11 cellular contexts compared by ENCODE assay signal in genomic region chr5:1725641-1726468, GRCh38.
DNase-seq lines count a peak whose midpoint lies in the region; ATAC-seq and TF ChIP-seq lines count a peak whose summit lies in the region.
"Had no signal": no experiment of that assay in that cellular context is flagged by ENCODE, and none has a peak within 500 bp of the region (broad histone marks: within the 10 kb centered on the region; RNA-seq: fewer than 3 reads in every experiment).

No MANE protein-coding gene starts in this region.

- peak overlapping the region; percentile 47 for H3K4me3 Mint-ChIP-seq in activated CD8-positive, alpha-beta T cell treated with anti-CD3 and anti-CD28 coated beads for 36 hours
- H3K4me3 Mint-ChIP-seq in activated CD8-positive, alpha-beta T cell treated with anti-CD3 and anti-CD28 coated beads, Interleukin-2, amount 10 ng/mL, durations not matched to agents 7 days and 5 days, result no peak overlapping the region
- H3K4me3 Mint-ChIP-seq in activated T-helper 17 cell treated with anti-CD3 and anti-CD28 coated beads, Interleukin-2, amount 50 U/mL, for 72 hours, result peak overlapping the region; percentile 7
- H3K4me3 Mint-ChIP-seq: stimulated activated naive B cell treated with anti-CD40 and anti-IgM and Interleukin-4, amounts not matched to agents 10 μg/mL and 1 μg/mL and 100 μg/mL, for 72 hours had no signal

- H3K27ac ChIP-seq in stomach (no peak overlapping the region), SJCRH30 (no peak overlapping the region)
- H3K27ac ChIP-seq: brain microvascular endothelial cell had no signal

- H3K9me3 ChIP-seq in stomach (no peaks in the 10 kb centered on the region), SJCRH30 (replicated peaks) (no peaks in the 10 kb centered on the region)

- peaks cover 0 to 8% (median 0%) of the 10 kb centered on the region in 4 donors for H3K4me1 ChIP-seq in stomach
- no peaks in the 10 kb centered on the region for H3K4me1 ChIP-seq in SJCRH30

- 71 to 86% methylated on average over 40 to 41 of the region's 41 CpGs for WGBS in lower leg skin, 2 donors
- WGBS in stomach, 5 donors, result 56 to 66% (median 65%) methylated on average over 26 to 41 of the region's 41 CpGs

- POLR2A ChIA-PET in activated CD8-positive, alpha-beta T cell treated with anti-CD3 and anti-CD28 coated beads for 36 hours (lab: Charles Lee), result no interaction called here
- POLR2A ChIA-PET in activated CD8-positive, alpha-beta T cell treated with anti-CD3 and anti-CD28 coated beads, Interleukin-2, amount 10 ng/mL, durations not matched to agents 7 days and 5 days (lab: Charles Lee), result no interaction called here

- no peak for TF ChIP-seq POLR2A in lower leg skin (IDR thresholded peaks at IDR 0.05)
- TF ChIP-seq POLR2A in stomach (IDR thresholded peaks at IDR 0.05), result no peak

- ATAC-seq in activated CD8-positive, alpha-beta T cell treated with anti-CD3 and anti-CD28 coated beads for 36 hours, result no peak
- no peak for ATAC-seq in activated CD8-positive, alpha-beta T cell treated with anti-CD3 and anti-CD28 coated beads, Interleukin-2, amount 10 ng/mL, durations not matched to agents 7 days and 5 days
- no peak for ATAC-seq in activated T-helper 17 cell treated with anti-CD3 and anti-CD28 coated beads, Interleukin-2, amount 50 U/mL, for 72 hours (replicated peaks)
- no peak for ATAC-seq in HG03469 (IDR thresholded peaks at IDR 0.05; ENCODE audit: unreplicated experiment)
- ATAC-seq: stimulated activated naive B cell treated with anti-CD40 and anti-IgM and Interleukin-4, amounts not matched to agents 10 μg/mL and 1 μg/mL and 100 μg/mL, for 72 hours had no signal

- peaks cover 0 to 62% (median 9%) of the 10 kb centered on the region in 3 donors for H3K27me3 ChIP-seq in stomach
- no peaks in the 10 kb centered on the region for H3K27me3 ChIP-seq in SJCRH30
- H3K27me3 ChIP-seq: brain microvascular endothelial cell had no signal

- H3K27ac Mint-ChIP-seq in activated CD8-positive, alpha-beta T cell treated with anti-CD3 and anti-CD28 coated beads for 36 hours, result no peak overlapping the region
- no peak overlapping the region for H3K27ac Mint-ChIP-seq in activated CD8-positive, alpha-beta T cell treated with anti-CD3 and anti-CD28 coated beads, Interleukin-2, amount 10 ng/mL, durations not matched to agents 7 days and 5 days
- H3K27ac Mint-ChIP-seq in activated T-helper 17 cell treated with anti-CD3 and anti-CD28 coated beads, Interleukin-2, amount 50 U/mL, for 72 hours, result no peak overlapping the region
- H3K27ac Mint-ChIP-seq: stimulated activated naive B cell treated with anti-CD40 and anti-IgM and Interleukin-4, amounts not matched to agents 10 μg/mL and 1 μg/mL and 100 μg/mL, for 72 hours had no signal

- H3K4me3 ChIP-seq in lower leg skin (ENCODE audit: low read depth, poor library complexity, severe bottlenecking) (no peak overlapping the region), stomach (no peak overlapping the region), SJCRH30 (no peak overlapping the region)

- DNase-seq in activated CD8-positive, alpha-beta T cell treated with anti-CD3 and anti-CD28 coated beads for 36 hours, result no peak
- no peak for DNase-seq in activated CD8-positive, alpha-beta T cell treated with anti-CD3 and anti-CD28 coated beads, Interleukin-2, amount 10 ng/mL, durations not matched to agents 7 days and 5 days
- DNase-seq in lower leg skin (ENCODE audit: low spot score in 2 of 2), result peak; percentile 9 to 80
- DNase-seq in stomach, result peak; percentile 22
- DNase-seq in SJCRH30, result no peak
- DNase-seq in 8988T, result no peak
- DNase-seq: brain microvascular endothelial cell; NCI-H1417 treated with DMSO at 0.1 percent for 48 hours; stimulated activated naive B cell treated with anti-CD40 and anti-IgM and Interleukin-4, amounts not matched to agents 10 μg/mL and 1 μg/mL and 100 μg/mL, for 72 hours had no signal

- CTCF ChIA-PET in activated CD8-positive, alpha-beta T cell treated with anti-CD3 and anti-CD28 coated beads for 36 hours (lab: Charles Lee), result interaction anchor here (1.3 kb wide), 1 partner anchor 13 kb away, joined by 5 read pairs; no protein-coding TSS in a partner anchor
- CTCF ChIA-PET in activated CD8-positive, alpha-beta T cell treated with anti-CD3 and anti-CD28 coated beads, Interleukin-2, amount 10 ng/mL, durations not matched to agents 7 days and 5 days (lab: Charles Lee), result no interaction called here

- H3K36me3 Mint-ChIP-seq in activated CD8-positive, alpha-beta T cell treated with anti-CD3 and anti-CD28 coated beads for 36 hours (ENCODE audit: low read depth), result no peaks in the 10 kb centered on the region
- no peaks in the 10 kb centered on the region for H3K36me3 Mint-ChIP-seq in activated CD8-positive, alpha-beta T cell treated with anti-CD3 and anti-CD28 coated beads, Interleukin-2, amount 10 ng/mL, durations not matched to agents 7 days and 5 days (ENCODE audit: low read depth)
- no peaks in the 10 kb centered on the region for H3K36me3 Mint-ChIP-seq in activated T-helper 17 cell treated with anti-CD3 and anti-CD28 coated beads, Interleukin-2, amount 50 U/mL, for 72 hours (ENCODE audit: low read depth)
- H3K36me3 Mint-ChIP-seq: stimulated activated naive B cell treated with anti-CD40 and anti-IgM and Interleukin-4, amounts not matched to agents 10 μg/mL and 1 μg/mL and 100 μg/mL, for 72 hours had no signal

- H3K36me3 ChIP-seq in stomach, result no peaks in the 10 kb centered on the region
- H3K36me3 ChIP-seq in SJCRH30, result no peaks in the 10 kb centered on the region
- H3K36me3 ChIP-seq: brain microvascular endothelial cell had no signal

- H3K4me1 Mint-ChIP-seq in activated CD8-positive, alpha-beta T cell treated with anti-CD3 and anti-CD28 coated beads for 36 hours (ENCODE audit: low read depth), result no peaks in the 10 kb centered on the region
- H3K4me1 Mint-ChIP-seq in activated CD8-positive, alpha-beta T cell treated with anti-CD3 and anti-CD28 coated beads, Interleukin-2, amount 10 ng/mL, durations not matched to agents 7 days and 5 days (ENCODE audit: low read depth), result peaks cover 2% of the 10 kb centered on the region
- H3K4me1 Mint-ChIP-seq in activated T-helper 17 cell treated with anti-CD3 and anti-CD28 coated beads, Interleukin-2, amount 50 U/mL, for 72 hours, result no peaks in the 10 kb centered on the region

- TF ChIP-seq EP300 in stomach (IDR thresholded peaks at IDR 0.05), result no peak

- peaks cover 13% of the 10 kb centered on the region for H3K27me3 Mint-ChIP-seq in activated CD8-positive, alpha-beta T cell treated with anti-CD3 and anti-CD28 coated beads for 36 hours
- peaks cover 7% of the 10 kb centered on the region for H3K27me3 Mint-ChIP-seq in activated CD8-positive, alpha-beta T cell treated with anti-CD3 and anti-CD28 coated beads, Interleukin-2, amount 10 ng/mL, durations not matched to agents 7 days and 5 days (ENCODE audit: low read depth)
- peaks cover 15% of the 10 kb centered on the region for H3K27me3 Mint-ChIP-seq in activated T-helper 17 cell treated with anti-CD3 and anti-CD28 coated beads, Interleukin-2, amount 50 U/mL, for 72 hours

- no peak for TF ChIP-seq CTCF in activated CD8-positive, alpha-beta T cell treated with anti-CD3 and anti-CD28 coated beads for 36 hours (IDR thresholded peaks at IDR 0.05)
- TF ChIP-seq CTCF in lower leg skin (IDR thresholded peaks at IDR 0.05) (no peak), stomach (IDR thresholded peaks at IDR 0.05) (no peak)

- H3K9me3 Mint-ChIP-seq in activated CD8-positive, alpha-beta T cell treated with anti-CD3 and anti-CD28 coated beads for 36 hours, result no peaks in the 10 kb centered on the region
- H3K9me3 Mint-ChIP-seq in activated CD8-positive, alpha-beta T cell treated with anti-CD3 and anti-CD28 coated beads, Interleukin-2, amount 10 ng/mL, durations not matched to agents 7 days and 5 days (ENCODE audit: insufficient read depth), result no peaks in the 10 kb centered on the region
- H3K9me3 Mint-ChIP-seq in activated T-helper 17 cell treated with anti-CD3 and anti-CD28 coated beads, Interleukin-2, amount 50 U/mL, for 72 hours, result no peaks in the 10 kb centered on the region
- H3K9me3 Mint-ChIP-seq: stimulated activated naive B cell treated with anti-CD40 and anti-IgM and Interleukin-4, amounts not matched to agents 10 μg/mL and 1 μg/mL and 100 μg/mL, for 72 hours had no signal

- intact Hi-C loops in activated CD8-positive, alpha-beta T cell treated with anti-CD3 and anti-CD28 coated beads for 36 hours (cut with micrococcal nuclease), result no loop called here
- intact Hi-C loops in lower leg skin (cut with DNase I; ENCODE audit: low total_unique reads), result no loop called here
- intact Hi-C loops in stomach (cut with DNase I; ENCODE audit: low total_unique reads), result no loop called here

Comparison
In these comparisons a context has a peak if more than half of its experiments do, and no peak if none do; other contexts are left out.
1. DNase-seq: peak in lower leg skin (2 of 2) and stomach (single experiment); none in activated CD8-positive, alpha-beta T cell treated with anti-CD3 and anti-CD28 coated beads for 36 hours (single experiment), activated CD8-positive, alpha-beta T cell treated with anti-CD3 and anti-CD28 coated beads, Interleukin-2, amount 10 ng/mL, durations not matched to agents 7 days and 5 days (single experiment), SJCRH30 (0 of 2) and 8988T (single experiment).